ENCODE assay signal across 19 cellular contexts in genomic region chr10:111221682-111222470, GRCh38.
"Had no signal": no experiment of that assay in that cellular context is flagged by ENCODE, and none has a peak within 500 bp of the region (broad histone marks: within the 10 kb centered on the region; RNA-seq: fewer than 3 reads in every experiment).

No MANE protein-coding gene starts in this region.

- H3K4me3 ChIP-seq: lung, pancreas, suprapubic skin, tibial nerve had no signal

- H3K36me3 ChIP-seq: pancreas, suprapubic skin, tibial nerve had no signal

- H3K27me3 ChIP-seq: foreskin keratinocyte, pancreas, tibial nerve had no signal

- ATAC-seq: foreskin keratinocyte; left lobe of liver; natural killer cell treated with Interleukin-12 subunit alpha and Interleukin-12 subunit beta and Interleukin-15 and Interleukin-18, amount 100 ng/mL, for 72 hours; right cardiac atrium; stimulated activated effector memory CD8-positive, alpha-beta T cell treated with anti-CD3 and anti-CD28 coated beads, Interleukin-12 subunit alpha, Interleukin-12 subunit beta, amount 100 ng/mL, for 72 hours; stimulated activated naive CD8-positive, alpha-beta T cell treated with anti-CD3 and anti-CD28 coated beads, Interleukin-15, amount 100 ng/mL, for 72 hours; WTC11 had no signal

- DNase-seq: activated gamma-delta T cell treated with Interleukin-2 at 50 U/mL for 16 hours; activated T-cell treated with anti-CD3 and anti-CD28 coated beads, Interleukin-2, amount 50 U/mL, for 1 hour; aorta; cortex of kidney; foreskin keratinocyte; immature natural killer cell; pancreas; right cardiac atrium; small intestine; stimulated activated CD4-positive, alpha-beta T cell treated with anti-CD3 and anti-CD28 coated beads, Interleukin-2, amount 100 ng/mL, for 24 hours; stimulated activated naive CD8-positive, alpha-beta T cell treated with anti-CD3 and anti-CD28 coated beads, Interleukin-15, amount 100 ng/mL, for 72 hours; T1000 had no signal

- H3K4me1 ChIP-seq: foreskin keratinocyte, pancreas, suprapubic skin, tibial nerve had no signal

- H3K9me3 ChIP-seq: pancreas, suprapubic skin, tibial nerve had no signal

- H3K27ac ChIP-seq: foreskin keratinocyte, pancreas, suprapubic skin, tibial nerve had no signal
